ENCODE assay signal across 8 cellular contexts in genomic region chr6:136761227-136761922, GRCh38. TPM values are rescaled to one million over a fixed set of nuclear protein-coding genes. Genes with fewer than 3 reads are reported as not detected.
DNase-seq lines count a peak whose midpoint lies in the region; ATAC-seq, FAIRE-seq and TF ChIP-seq lines count a peak whose summit lies in the region.

No MANE protein-coding gene starts in this region.

- peak; percentile 19 for ATAC-seq in HG02623 (IDR thresholded peaks at IDR 0.05; ENCODE audit: unreplicated experiment)
- ATAC-seq in lung (ENCODE audit: insufficient read depth, low FRiP score): no peak

- no peak for TF ChIP-seq CTCF in lung (IDR thresholded peaks at IDR 0.05; ENCODE audit: control extremely low read depth, extremely low read depth)

- WGBS in lung, 2 donors: 22 to 24% methylated on average over 9 of the region's 9 CpGs

- no peaks in the 10 kb centered on the region for H3K9me3 ChIP-seq in lung (ENCODE audit: control insufficient read depth in 2 of 2, insufficient read depth in 1 of 2, low read length in 1 of 2)

- H3K27me3 ChIP-seq in lung (ENCODE audit: control insufficient read depth, insufficient read depth): no peaks in the 10 kb centered on the region

- no peaks in the 10 kb centered on the region for H3K36me3 ChIP-seq in lung (ENCODE audit: control insufficient read depth in 2 of 2, insufficient read depth in 2 of 2, low read length in 2 of 2)

- peak overlapping the region; percentile 26 for H3K27ac ChIP-seq in angular gyrus (ENCODE audit: low read depth, low read length)
- peak overlapping the region; percentile 84 to 87 for H3K27ac ChIP-seq in lung (ENCODE audit: low read depth in 1 of 2, low read length in 1 of 2)

- H3K4me1 ChIP-seq in lung (ENCODE audit: control insufficient read depth in 2 of 2, insufficient read depth in 2 of 2, low read length in 2 of 2): peaks cover 24 to 29% of the 10 kb centered on the region in 2 donors

- DNase-seq in AG08395 (ENCODE audit: low spot score) (peak; percentile 31), lung (ENCODE audit: low spot score) (no peak), NCI-H1092 treated with DMSO at 0.1 percent for 48 hours (lab: John Stamatoyannopoulos, UW) (no peak), MV-4-11 (lab: John Stamatoyannopoulos, UW) (no peak), HT-29 (ENCODE audit: low spot score) (no peak), frontal cortex (ENCODE audit: low spot score in 2 of 2) (no peak)

- FAIRE-seq in frontal cortex (lab: Jason Lieb, UNC): no peak

- no peak overlapping the region for H3K4me3 ChIP-seq in lung

RNA-seq across cellular contexts. Expression of gene MAP3K5, which starts 30.9 kb away (rescaled TPM):
- total RNA-seq in lung: 10 to 100 TPM; 25.5 to 28.3 TPM
- polyA plus RNA-seq in lung: 10 to 100 TPM in 1 of 2 donors, 1 to 10 TPM in 1; 7.5 to 20.1 TPM
- total RNA-seq in HT-29 (2014; rRNA removed; shearing (Covaris generic)): 10.9 and 11.8 TPM in 2 replicates
- total RNA-seq in frontal cortex: 18.3 TPM
